8 cellular contexts compared by ENCODE assay signal in the genomic region with DNA sequence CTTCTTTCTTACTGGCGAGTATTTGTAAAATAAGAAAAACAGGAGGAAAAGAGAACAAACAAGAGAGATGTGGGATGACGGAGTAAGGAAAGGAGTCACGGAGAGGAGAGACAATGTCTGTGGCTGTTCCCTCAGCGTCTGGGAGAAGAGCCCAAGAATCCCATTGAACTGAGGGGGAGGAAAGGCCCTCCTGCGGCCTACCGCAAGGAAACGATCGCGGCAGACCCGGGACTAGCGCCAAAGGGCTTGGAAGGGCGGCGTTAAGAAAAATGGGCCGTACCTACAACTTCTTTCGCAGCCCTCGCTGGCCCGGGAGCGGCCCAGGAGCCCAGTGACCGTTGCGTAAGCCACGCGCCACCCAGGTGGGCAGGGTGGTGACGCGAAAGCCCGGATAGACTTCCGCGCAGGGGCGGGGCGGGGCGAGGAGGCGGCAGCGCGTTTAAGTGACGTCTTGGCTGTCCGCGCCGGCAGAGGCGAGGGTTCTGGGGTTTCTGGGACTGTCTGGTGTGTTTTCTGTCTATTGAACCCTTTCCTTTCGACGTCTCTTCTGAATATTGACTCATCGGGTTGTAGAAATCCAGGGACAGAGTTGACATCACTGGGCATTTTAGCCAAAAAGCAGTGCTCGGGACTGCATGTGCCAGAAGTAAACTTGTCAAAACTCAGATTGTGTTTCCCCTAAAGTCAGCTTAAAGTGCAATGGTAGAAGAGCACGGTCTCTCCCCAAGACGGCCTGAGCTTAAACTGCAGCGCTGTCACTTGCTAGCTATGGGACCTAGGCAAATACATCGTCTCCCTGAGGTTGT. TPM values are rescaled to one million over a fixed set of nuclear protein-coding genes. Genes with fewer than 3 reads are reported as not detected.
DNase-seq lines count a peak whose midpoint lies in the region; ATAC-seq, FAIRE-seq and TF ChIP-seq lines count a peak whose summit lies in the region.

A gene with protein sequence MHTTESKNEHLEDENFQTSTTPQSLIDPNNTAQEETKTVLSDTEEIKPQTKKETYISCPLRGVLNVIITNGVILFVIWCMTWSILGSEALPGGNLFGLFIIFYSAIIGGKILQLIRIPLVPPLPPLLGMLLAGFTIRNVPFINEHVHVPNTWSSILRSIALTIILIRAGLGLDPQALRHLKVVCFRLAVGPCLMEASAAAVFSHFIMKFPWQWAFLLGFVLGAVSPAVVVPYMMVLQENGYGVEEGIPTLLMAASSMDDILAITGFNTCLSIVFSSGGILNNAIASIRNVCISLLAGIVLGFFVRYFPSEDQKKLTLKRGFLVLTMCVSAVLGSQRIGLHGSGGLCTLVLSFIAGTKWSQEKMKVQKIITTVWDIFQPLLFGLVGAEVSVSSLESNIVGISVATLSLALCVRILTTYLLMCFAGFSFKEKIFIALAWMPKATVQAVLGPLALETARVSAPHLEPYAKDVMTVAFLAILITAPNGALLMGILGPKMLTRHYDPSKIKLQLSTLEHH (minus strand): TSS at position 387 of the 806 bp plus-strand sequence. CDS start 27,994 bp downstream, outside the sequence.

- DNase-seq in GM19239 (ENCODE audit: insufficient read length, low spot score) = peak; percentile 58
- peak; percentile 84 for DNase-seq in NCI-H774 (lab: John Stamatoyannopoulos, UW)
- peak; percentile 96 for DNase-seq in activated CD8-positive, alpha-beta T cell treated with anti-CD3 and anti-CD28 coated beads, Interleukin-2, amount 10 ng/mL, durations not matched to agents 7 days and 5 days
- peak; percentile 96 for DNase-seq in lung (ENCODE audit: low spot score)
- peak; percentile 88 for DNase-seq in stimulated activated CD8-positive, alpha-beta memory T cell treated with anti-CD3 and anti-CD28 coated beads, Interleukin-12 subunit alpha, Interleukin-12 subunit beta, amount 100 ng/mL, for 1 hour (ENCODE audit: low read depth)

- H3K4me1 ChIP-seq in BLaER1 treated with 17β-estradiol and CSF1 and Interleukin-3, amounts not matched to agents 10 nM and 100 nM = peaks cover 14 to 23% (median 18%) of the 10 kb centered on the region in 10 experiments
- H3K4me1 ChIP-seq in ectodermal cell (ENCODE audit: control insufficient read depth, insufficient read depth, low read length) (peaks cover 4% of the 10 kb centered on the region), lung (ENCODE audit: control insufficient read depth in 2 of 2, insufficient read depth in 2 of 2, low read length in 2 of 2) (peaks cover 0 to 3% of the 10 kb centered on the region in 2 donors)

- POLR2A ChIA-PET in activated CD8-positive, alpha-beta T cell treated with anti-CD3 and anti-CD28 coated beads, Interleukin-2, amount 10 ng/mL, durations not matched to agents 7 days and 5 days (lab: Charles Lee) = interaction anchor here (0.6 to 2.6 kb wide), 7 partner anchors 10 to 675 kb away, joined by 3 to 18 read pairs (median 3); a partner anchor contains a TSS

- H3K9me3 Mint-ChIP-seq in activated CD8-positive, alpha-beta T cell treated with anti-CD3 and anti-CD28 coated beads, Interleukin-2, amount 10 ng/mL, durations not matched to agents 7 days and 5 days (ENCODE audit: insufficient read depth) = no peaks in the 10 kb centered on the region

- H3K9me3 ChIP-seq in BLaER1 treated with 17β-estradiol and CSF1 and Interleukin-3, amounts not matched to agents 10 nM and 100 nM (replicated peaks in 1 of 11) = no peaks in the 10 kb centered on the region
- no peaks in the 10 kb centered on the region for H3K9me3 ChIP-seq in ectodermal cell (ENCODE audit: control insufficient read depth, low read length)
- no peaks in the 10 kb centered on the region for H3K9me3 ChIP-seq in lung (ENCODE audit: control insufficient read depth in 2 of 2, insufficient read depth in 1 of 2, low read length in 1 of 2)

- peak within 1 kb of the TSS; percentile 73 to 92 (median 86) for H3K27ac ChIP-seq in BLaER1 treated with 17β-estradiol and CSF1 and Interleukin-3, amounts not matched to agents 10 nM and 100 nM
- peak within 1 kb of the TSS; percentile 68 for H3K27ac ChIP-seq in ectodermal cell (ENCODE audit: insufficient read depth, low read depth, low read length, poor library complexity, severe bottlenecking)
- H3K27ac ChIP-seq in lung (ENCODE audit: low read depth in 1 of 2, low read length in 1 of 2) = peak within 1 kb of the TSS; percentile 75 to 96

- H3K36me3 ChIP-seq in BLaER1 treated with 17β-estradiol and CSF1 and Interleukin-3, amounts not matched to agents 10 nM and 100 nM = peaks cover 0 to 16% (median 4%) of the 10 kb centered on the region in 11 experiments; a peak in 11 of 22 replicates
- H3K36me3 ChIP-seq in ectodermal cell (ENCODE audit: control insufficient read depth, insufficient read depth, low read length) (no peaks in the 10 kb centered on the region), lung (ENCODE audit: control insufficient read depth in 2 of 2, insufficient read depth in 2 of 2, low read length in 2 of 2) (peaks cover 0 to 1% of the 10 kb centered on the region in 2 donors)

- no peaks in the 10 kb centered on the region for H3K27me3 Mint-ChIP-seq in activated CD8-positive, alpha-beta T cell treated with anti-CD3 and anti-CD28 coated beads, Interleukin-2, amount 10 ng/mL, durations not matched to agents 7 days and 5 days (ENCODE audit: low read depth)

- peak within 1 kb of the TSS; percentile 84 for H3K4me3 Mint-ChIP-seq in activated CD8-positive, alpha-beta T cell treated with anti-CD3 and anti-CD28 coated beads, Interleukin-2, amount 10 ng/mL, durations not matched to agents 7 days and 5 days

- H3K36me3 Mint-ChIP-seq in activated CD8-positive, alpha-beta T cell treated with anti-CD3 and anti-CD28 coated beads, Interleukin-2, amount 10 ng/mL, durations not matched to agents 7 days and 5 days (ENCODE audit: low read depth) = no peaks in the 10 kb centered on the region

- H3K4me3 ChIP-seq in BLaER1 treated with 17β-estradiol and CSF1 and Interleukin-3, amounts not matched to agents 10 nM and 100 nM = peak within 1 kb of the TSS; percentile 59 to 78 (median 65)
- H3K4me3 ChIP-seq in ectodermal cell (ENCODE audit: insufficient read depth, low read depth, low read length) = peak within 1 kb of the TSS; percentile 40
- peak within 1 kb of the TSS; percentile 53 for H3K4me3 ChIP-seq in lung

- H3K27me3 ChIP-seq in BLaER1 treated with 17β-estradiol and CSF1 and Interleukin-3, amounts not matched to agents 10 nM and 100 nM = no peaks in the 10 kb centered on the region
- no peaks in the 10 kb centered on the region for H3K27me3 ChIP-seq in ectodermal cell (ENCODE audit: control insufficient read depth, insufficient read depth, low read length, poor library complexity, severe bottlenecking)
- H3K27me3 ChIP-seq in lung (ENCODE audit: control insufficient read depth, insufficient read depth) = no peaks in the 10 kb centered on the region

- WGBS in ectodermal cell, 2 experiments = 27 to 30% methylated on average over 46 of the region's 46 CpGs
- WGBS in lung, 2 donors = 2% methylated on average over 46 of the region's 46 CpGs

- H3K9ac ChIP-seq in BLaER1 treated with 17β-estradiol and CSF1 and Interleukin-3, amounts not matched to agents 10 nM and 100 nM = peak within 1 kb of the TSS; percentile 67 to 90 (median 84)

- ATAC-seq in HG03442 (IDR thresholded peaks at IDR 0.05; ENCODE audit: unreplicated experiment) = peak; percentile 98
- ATAC-seq in activated CD8-positive, alpha-beta T cell treated with anti-CD3 and anti-CD28 coated beads, Interleukin-2, amount 10 ng/mL, durations not matched to agents 7 days and 5 days = peak; percentile 99
- peak; percentile 96 for ATAC-seq in lung (ENCODE audit: insufficient read depth, low FRiP score)

- CTCF ChIA-PET in activated CD8-positive, alpha-beta T cell treated with anti-CD3 and anti-CD28 coated beads, Interleukin-2, amount 10 ng/mL, durations not matched to agents 7 days and 5 days (lab: Charles Lee) = interaction anchor here (0.8 to 4.1 kb wide), 4 partner anchors 11 to 72 kb away, joined by 3 to 28 read pairs (median 6); no protein-coding TSS in a partner anchor

- TF ChIP-seq CTCF in lung (IDR thresholded peaks at IDR 0.05; ENCODE audit: control extremely low read depth, extremely low read depth) = no peak

- peak within 1 kb of the TSS; percentile 96 for H3K27ac Mint-ChIP-seq in activated CD8-positive, alpha-beta T cell treated with anti-CD3 and anti-CD28 coated beads, Interleukin-2, amount 10 ng/mL, durations not matched to agents 7 days and 5 days

- FAIRE-seq in GM19239 (lab: Jason Lieb, UNC) = peak; percentile 91

- H3K4me1 Mint-ChIP-seq in activated CD8-positive, alpha-beta T cell treated with anti-CD3 and anti-CD28 coated beads, Interleukin-2, amount 10 ng/mL, durations not matched to agents 7 days and 5 days (ENCODE audit: low read depth) = peaks cover 19% of the 10 kb centered on the region

- H3K4me2 ChIP-seq in BLaER1 treated with 17β-estradiol and CSF1 and Interleukin-3, amounts not matched to agents 10 nM and 100 nM = peak within 1 kb of the TSS; percentile 61 to 86 (median 78)

- H4K20me1 ChIP-seq in BLaER1 treated with 17β-estradiol and CSF1 and Interleukin-3, amounts not matched to agents 10 nM and 100 nM = no peaks in the 10 kb centered on the region

RNA-seq across cellular contexts. Expression of the gene that starts here (rescaled TPM):
- 1 to 10 TPM in 1 of 2 experiments, under 1 TPM in 1; 0.83 to 1.3 TPM for total RNA-seq in activated CD8-positive, alpha-beta T cell treated with anti-CD3 and anti-CD28 coated beads, Interleukin-2, amount 10 ng/mL, durations not matched to agents 7 days and 5 days
- 0.91 TPM for polyA plus RNA-seq in ectodermal cell (2013, experiment 1 of 4)
- polyA plus RNA-seq in ectodermal cell (2013, experiment 2 of 4) = 1.2 TPM
- polyA plus RNA-seq in ectodermal cell (2013, experiment 3 of 4) = 2.3 TPM
- 1.7 TPM for polyA plus RNA-seq in ectodermal cell (2013, experiment 4 of 4)
- total RNA-seq in lung = 1 to 10 TPM in 1 of 2 donors, under 1 TPM in 1; 0.49 to 4.6 TPM
- polyA plus RNA-seq in lung = under 1 TPM; 0.12 to 0.22 TPM

Comparison
In these comparisons a context has a peak if more than half of its experiments do, and no peak if none do; other contexts are left out.
1. Peak in every context shown above with its lines: DNase-seq, ATAC-seq, H3K4me3 ChIP-seq and H3K27ac ChIP-seq.